25 cellular contexts compared by ENCODE assay signal in genomic region chr16:20707461-20707860, GRCh38. TPM values are rescaled to one million over a fixed set of nuclear protein-coding genes. Genes with fewer than 3 reads are reported as not detected.
"Had no signal": no experiment of that assay in that cellular context is flagged by ENCODE, and none has a peak within 500 bp of the region (broad histone marks: within the 10 kb centered on the region; RNA-seq: fewer than 3 reads in every experiment).

No MANE protein-coding gene starts in this region.

- H3K27ac ChIP-seq: foreskin keratinocyte, left ventricle myocardium inferior, parathyroid adenoma, sigmoid colon had no signal

- H3K27me3 ChIP-seq: foreskin keratinocyte, sigmoid colon had no signal

- H3K9me3 ChIP-seq: sigmoid colon had no signal

- H3K9me3 Mint-ChIP-seq: activated B cell treated with CpG ODN at 0.5 μM for 24 hours; activated T-cell treated with anti-CD3 and anti-CD28 coated beads, Interleukin-2, amount 50 U/mL, for 4 hours; brain had no signal

- ATAC-seq: activated CD4-positive, alpha-beta T cell treated with anti-CD3 and anti-CD28 coated beads for 36 hours; activated T-cell treated with anti-CD3 and anti-CD28 coated beads, Interleukin-2, amount 50 U/mL, for 4 hours; foreskin keratinocyte had no signal

- H3K36me3 Mint-ChIP-seq: brain had no signal

- H3K4me1 Mint-ChIP-seq: activated B cell treated with CpG ODN at 0.5 μM for 24 hours; activated CD4-positive, alpha-beta T cell treated with anti-CD3 and anti-CD28 coated beads for 36 hours; brain; nephron had no signal

- H3K4me3 Mint-ChIP-seq: activated B cell treated with CpG ODN at 0.5 μM for 24 hours; activated CD4-positive, alpha-beta T cell treated with anti-CD3 and anti-CD28 coated beads for 36 hours; activated T-cell treated with anti-CD3 and anti-CD28 coated beads, Interleukin-2, amount 50 U/mL, for 4 hours; brain; nephron had no signal

- H3K27ac Mint-ChIP-seq: activated B cell treated with CpG ODN at 0.5 μM for 24 hours; activated CD4-positive, alpha-beta T cell treated with anti-CD3 and anti-CD28 coated beads for 36 hours; brain; nephron had no signal

- H3K27me3 Mint-ChIP-seq: activated B cell treated with CpG ODN at 0.5 μM for 24 hours; activated CD4-positive, alpha-beta T cell treated with anti-CD3 and anti-CD28 coated beads for 36 hours had no signal

- H3K4me1 ChIP-seq: foreskin keratinocyte, left ventricle myocardium inferior, parathyroid adenoma had no signal

- DNase-seq: activated B cell treated with CpG ODN at 0.5 μM for 24 hours; activated CD4-positive, alpha-beta T cell treated with anti-CD3 and anti-CD28 coated beads, Interleukin-2, amount 50 U/mL, for 4 hours; activated CD8-positive, alpha-beta memory T cell treated with anti-CD3 and anti-CD28 coated beads, Interleukin-2, amount 50 U/mL, for 48 hours; activated naive CD4-positive, alpha-beta T cell treated with Interleukin-2 at 50 U/mL for 16 hours; activated T-cell treated with anti-CD3 and anti-CD28 coated beads, Interleukin-2, amount 50 U/mL, for 4 hours; caudate nucleus; effector CD8-positive, alpha-beta T cell; kidney; left ventricle myocardium inferior; mesenchymal stem cell; sigmoid colon; stimulated activated CD4-positive, alpha-beta T cell treated with anti-CD3 and anti-CD28 coated beads, Interleukin-15, amount 100 ng/mL, for 24 hours; stimulated activated CD8-positive, alpha-beta memory T cell treated with anti-CD3 and anti-CD28 coated beads, Interleukin-4, amount 100 ng/mL, for 48 hours; stimulated activated naive CD4-positive, alpha-beta T cell; T-helper 9 cell had no signal

- H3K36me3 ChIP-seq: sigmoid colon had no signal

- H3K4me3 ChIP-seq: left ventricle myocardium inferior, sigmoid colon, smooth muscle cell had no signal

RNA-seq across cellular contexts. Expression of gene ACSM1, which starts 10.0 kb away (rescaled TPM):
- total RNA-seq: activated CD4-positive, alpha-beta T cell treated with anti-CD3 and anti-CD28 coated beads for 36 hours; activated CD8-positive, alpha-beta memory T cell treated with anti-CD3 and anti-CD28 coated beads for 36 hours; activated T-cell treated with anti-CD3 and anti-CD28 coated beads, Interleukin-2, amount 50 U/mL, for 4 hours; dermis blood vessel endothelial cell; foreskin keratinocyte; myocyte; smooth muscle cell; T-helper 1 cell treated with Interleukin-12 subunit alpha and Interleukin-12 subunit beta and Interleukin-4 antibody, amounts not matched to agents 30 ng/mL and 1 ng/mL, for 36 hours had no signal
- polyA plus RNA-seq: foreskin keratinocyte, smooth muscle cell had no signal

RNA-seq across cellular contexts. Expression of gene ACSM3, which starts 56.4 kb away (rescaled TPM):
- total RNA-seq: myocyte had no signal
